32 cellular contexts compared by ENCODE assay signal in the genomic region with DNA sequence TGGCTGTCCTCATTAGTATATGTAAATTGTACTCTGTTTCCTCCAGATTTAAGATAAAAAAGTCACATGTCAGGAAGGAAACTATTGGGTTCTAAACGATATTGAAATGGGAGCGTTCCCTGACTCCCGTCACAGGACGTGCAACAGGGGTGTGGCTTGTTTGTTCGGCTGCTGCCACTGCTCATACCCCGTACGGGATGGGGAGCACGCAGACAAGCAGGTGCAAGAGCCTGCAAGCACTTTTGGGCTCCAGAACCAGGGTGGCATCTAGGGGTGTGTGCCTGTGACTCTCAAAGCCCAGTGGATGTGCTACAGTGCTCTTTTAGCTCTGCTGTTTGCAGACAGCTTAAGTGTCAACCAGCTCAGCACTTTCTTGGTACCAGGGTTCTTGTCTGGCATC. TPM values are rescaled to one million over a fixed set of nuclear protein-coding genes. Genes with fewer than 3 reads are reported as not detected.
"Had no signal": no experiment of that assay in that cellular context is flagged by ENCODE, and none has a peak within 500 bp of the region (broad histone marks: within the 10 kb centered on the region; RNA-seq: fewer than 3 reads in every experiment).

No MANE protein-coding gene starts in this region.

- H3K9me3 ChIP-seq: adrenal gland, ascending aorta, body of pancreas had no signal

- H3K4me1 ChIP-seq: adrenal gland, ascending aorta, body of pancreas, breast epithelium had no signal

- H3K4me3 ChIP-seq: adrenal gland, ascending aorta, body of pancreas, breast epithelium, cardiac muscle cell had no signal

- DNase-seq: activated effector memory CD4-positive, alpha-beta T cell treated with anti-CD3 and anti-CD28 coated beads, Interleukin-2, amount 50 U/mL, for 16 hours; activated effector memory CD4-positive, alpha-beta T cell treated with Interleukin-2 at 50 U/mL for 16 hours; activated gamma-delta T cell; activated gamma-delta T cell treated with Interleukin-2 at 50 U/mL for 16 hours; activated naive CD4-positive, alpha-beta T cell; activated naive CD4-positive, alpha-beta T cell treated with anti-CD3 and anti-CD28 coated beads for 36 hours; activated naive CD4-positive, alpha-beta T cell treated with anti-CD3 and anti-CD28 coated beads, Interleukin-2, amount 10 ng/mL, durations not matched to agents 7 days and 5 days; activated naive CD4-positive, alpha-beta T cell treated with anti-CD3 and anti-CD28 coated beads, Interleukin-2, amount 50 U/mL, for 16 hours; activated naive CD4-positive, alpha-beta T cell treated with Interleukin-2 at 50 U/mL for 16 hours; activated naive CD8-positive, alpha-beta T cell treated with anti-CD3 and anti-CD28 coated beads for 36 hours; activated naive CD8-positive, alpha-beta T cell treated with anti-CD3 and anti-CD28 coated beads, Interleukin-2, amount 10 ng/mL, durations not matched to agents 7 days and 5 days; activated naive CD8-positive, alpha-beta T cell treated with anti-CD3 and anti-CD28 coated beads, Interleukin-2, amount 50 U/mL, for 24 hours; activated T-cell treated with anti-CD3 and anti-CD28 coated beads, Interleukin-2, amount 50 U/mL, for 4 hours; activated T-cell treated with anti-CD3 and anti-CD28 coated beads, Interleukin-2, amount 50 U/mL, for 48 hours; activated T-cell treated with anti-CD3 and anti-CD28 coated beads, Interleukin-2, amount 50 U/mL, for 72 hours; adrenal gland; amniotic stem cell; amygdala; anterior cingulate cortex; aorta; body of pancreas; brain microvascular endothelial cell; caudate nucleus; central memory CD4-positive, alpha-beta T cell; cerebellar nuclear complex had no signal

- H3K36me3 ChIP-seq: adrenal gland, ascending aorta, brain microvascular endothelial cell, breast epithelium, cardiac muscle cell had no signal

- H3K27ac ChIP-seq: adrenal gland, ascending aorta, body of pancreas, brain microvascular endothelial cell, breast epithelium, cardiac muscle cell had no signal

- FAIRE-seq: astrocyte, bronchial epithelial cell had no signal

- H3K27me3 ChIP-seq: adrenal gland, ascending aorta, body of pancreas, brain microvascular endothelial cell, breast epithelium, cardiac muscle cell had no signal

- ATAC-seq: activated naive CD4-positive, alpha-beta T cell treated with anti-CD3 and anti-CD28 coated beads, Interleukin-2, amount 50 U/mL, for 72 hours; activated naive CD8-positive, alpha-beta T cell treated with anti-CD3 and anti-CD28 coated beads, Interleukin-2, amount 50 U/mL, for 24 hours; activated T-cell treated with anti-CD3 and anti-CD28 coated beads, Interleukin-2, amount 50 U/mL, for 4 hours; activated T-cell treated with anti-CD3 and anti-CD28 coated beads, Interleukin-2, amount 50 U/mL, for 72 hours; activated T-helper 17 cell treated with anti-CD3 and anti-CD28 coated beads, Interleukin-2, amount 50 U/mL, for 72 hours; body of pancreas had no signal

RNA-seq across cellular contexts. Expression of a gene that starts 6.1 kb away (rescaled TPM):
- polyA plus RNA-seq: aorta had no signal
